ENCODE assay signal across 9 cellular contexts in genomic region chr10:59872892-59873463, GRCh38. TPM values are rescaled to one million over a fixed set of nuclear protein-coding genes. Genes with fewer than 3 reads are reported as not detected.
A peak's percentile ranks its signal among the peaks of the same experiment; 100 is the strongest.
DNase-seq lines count a peak whose midpoint lies in the region; ATAC-seq, FAIRE-seq and TF ChIP-seq lines count a peak whose summit lies in the region.
"Had no signal": no experiment of that assay in that cellular context is flagged by ENCODE, and none has a peak within 500 bp of the region (broad histone marks: within the 10 kb centered on the region; RNA-seq: fewer than 3 reads in every experiment).

No MANE protein-coding gene starts in this region.

- H3K4me1 Mint-ChIP-seq in activated naive CD4-positive, alpha-beta T cell treated with anti-CD3 and anti-CD28 coated beads, Interleukin-2, amount 10 ng/mL, durations not matched to agents 7 days and 5 days: peaks cover 26% of the 10 kb centered on the region
- H3K4me1 Mint-ChIP-seq in endodermal cell: peaks cover 24% of the 10 kb centered on the region

- TF ChIP-seq EP300 in K562 (IDR thresholded peaks at IDR 0.05; ENCODE audit: low read length): no peak; the same call in 1 of the 2 replicates

- BruUV-seq in K562 (replicated peaks; lab: Mats Ljungman, UMichigan): no TSS peak

- ATAC-seq in K562 (peak; percentile 51), left colon (peak; percentile 67)

- TF ChIP-seq RAD21 in K562 (CRISPR knock-in tag; conservative IDR thresholded peaks at IDR 0.05 in 1 of 2, IDR thresholded peaks at IDR 0.05 in 1 of 2): no peak

- H3K4me2 ChIP-seq in K562 (ENCODE audit: insufficient read depth, low read length): peak overlapping the region; percentile 45

- H3K9me3 Mint-ChIP-seq in activated naive CD4-positive, alpha-beta T cell treated with anti-CD3 and anti-CD28 coated beads, Interleukin-2, amount 10 ng/mL, durations not matched to agents 7 days and 5 days: no peaks in the 10 kb centered on the region
- H3K9me3 Mint-ChIP-seq in endodermal cell: no peaks in the 10 kb centered on the region

- CTCF ChIA-PET in activated naive CD4-positive, alpha-beta T cell treated with anti-CD3 and anti-CD28 coated beads, Interleukin-2, amount 10 ng/mL, durations not matched to agents 7 days and 5 days (lab: Charles Lee): interaction anchor here (0.8 to 4.8 kb wide), 3 partner anchors 8 to 34 kb away, joined by 3 to 37 read pairs (median 5); partner anchors contain the start of gene CCDC6
- CTCF ChIA-PET in K562 (lab: Yijun Ruan, JAX; ENCODE audit: low intra/inter-chr PET ratio): interaction anchor here (0.7 kb wide), 1 partner anchor 201 kb away, joined by 3 read pairs; no protein-coding TSS in a partner anchor

- H3K4me3 ChIP-seq in K562: no peak overlapping the region
- peak overlapping the region; percentile 11 to 16 for H3K4me3 ChIP-seq in uterus
- H3K4me3 ChIP-seq in endodermal cell (ENCODE audit: low read length): no peak overlapping the region
- H3K4me3 ChIP-seq: ovary had no signal

- peaks cover 15% of the 10 kb centered on the region for H4K20me1 ChIP-seq in K562 (replicated peaks; ENCODE audit: control insufficient read depth, insufficient read depth, low read length)

- H3K36me3 ChIP-seq in K562 (ENCODE audit: control insufficient read depth, insufficient read depth, low read length) (no peaks in the 10 kb centered on the region), uterus (no peaks in the 10 kb centered on the region), endodermal cell (ENCODE audit: control insufficient read depth, insufficient read depth, low read length) (no peaks in the 10 kb centered on the region)
- H3K36me3 ChIP-seq: ovary had no signal

- H3K9me3 ChIP-seq in K562 (replicated peaks; ENCODE audit: control insufficient read depth, insufficient read depth, low read depth, low read length): no peaks in the 10 kb centered on the region
- no peaks in the 10 kb centered on the region for H3K9me3 ChIP-seq in uterus
- no peaks in the 10 kb centered on the region for H3K9me3 ChIP-seq in endodermal cell (ENCODE audit: control insufficient read depth, low read length)
- H3K9me3 ChIP-seq: ovary had no signal

- no peak for DNase-seq in activated naive CD4-positive, alpha-beta T cell treated with anti-CD3 and anti-CD28 coated beads, Interleukin-2, amount 10 ng/mL, durations not matched to agents 7 days and 5 days
- DNase-seq in activated naive CD4-positive, alpha-beta T cell treated with anti-CD3 and anti-CD28 coated beads, Interleukin-2, amount 50 U/mL, for 16 hours: no peak
- DNase-seq in K562 (ENCODE audit: extremely low read depth in 1 of 4, low spot score in 3 of 4) (peak in 1 of 4 experiments; percentile 46), left colon (peak; percentile 45 to 78), uterus (peak; percentile 74 to 92), endodermal cell (no peak), GDM1 (lab: John Stamatoyannopoulos, UW) (no peak), COR-L47 (lab: John Stamatoyannopoulos, UW) (no peak)

- in situ Hi-C loops in K562 (cut with MboI): no loop called here

- H3K27me3 Mint-ChIP-seq in activated naive CD4-positive, alpha-beta T cell treated with anti-CD3 and anti-CD28 coated beads, Interleukin-2, amount 10 ng/mL, durations not matched to agents 7 days and 5 days: no peaks in the 10 kb centered on the region
- H3K27me3 Mint-ChIP-seq in endodermal cell (ENCODE audit: insufficient read depth): no peaks in the 10 kb centered on the region

- H3K36me3 Mint-ChIP-seq in activated naive CD4-positive, alpha-beta T cell treated with anti-CD3 and anti-CD28 coated beads, Interleukin-2, amount 10 ng/mL, durations not matched to agents 7 days and 5 days: peaks cover 3% of the 10 kb centered on the region
- H3K36me3 Mint-ChIP-seq in endodermal cell (ENCODE audit: low read depth): no peaks in the 10 kb centered on the region

- no peak for TF ChIP-seq CTCF in K562 (IDR thresholded peaks at IDR 0.05 in 2 of 3, conservative IDR thresholded peaks at IDR 0.05 in 1 of 3; ENCODE audit: insufficient read depth in 2 of 3, low read depth in 1 of 3, low read length in 3 of 3)
- TF ChIP-seq CTCF in uterus (IDR thresholded peaks at IDR 0.05): no peak
- no peak for TF ChIP-seq CTCF in endodermal cell (conservative IDR thresholded peaks at IDR 0.05)

- H3K4me3 Mint-ChIP-seq in activated naive CD4-positive, alpha-beta T cell treated with anti-CD3 and anti-CD28 coated beads, Interleukin-2, amount 10 ng/mL, durations not matched to agents 7 days and 5 days: no peak overlapping the region
- H3K4me3 Mint-ChIP-seq in endodermal cell: no peak overlapping the region

- H3K27ac Mint-ChIP-seq in activated naive CD4-positive, alpha-beta T cell treated with anti-CD3 and anti-CD28 coated beads, Interleukin-2, amount 10 ng/mL, durations not matched to agents 7 days and 5 days: peak overlapping the region; percentile 53
- H3K27ac Mint-ChIP-seq in endodermal cell: no peak overlapping the region

- H3K79me2 ChIP-seq in K562 (ENCODE audit: control insufficient read depth, insufficient read depth, low read length): peaks cover 98% of the 10 kb centered on the region

- peak overlapping the region; percentile 51; the same call in 2 of the 3 replicates for H3K27ac ChIP-seq in K562 (ENCODE audit: extremely low read depth, low read depth, low read length)
- peak overlapping the region; percentile 79 to 90 for H3K27ac ChIP-seq in uterus
- no peak overlapping the region for H3K27ac ChIP-seq in endodermal cell (ENCODE audit: low read depth, low read length)

- intact Hi-C loops in K562 (cut with micrococcal nuclease) (no loop called here), left colon (cut with DNase I, micrococcal nuclease) (no loop called here), uterus (cut with DNase I; ENCODE audit: low total_unique reads) (no loop called here)

- 20% methylated on average over 7 of the region's 7 CpGs for WGBS in K562 (ENCODE audit: insufficient coverage, low coverage, missing lambda C conversion rate)
- WGBS in endodermal cell (ENCODE audit: insufficient coverage in 1 of 2, insufficient read length in 1 of 2), 2 experiments: 92 to 95% methylated on average over 4 to 7 of the region's 7 CpGs

- H3K27me3 ChIP-seq in K562 (ENCODE audit: control insufficient read depth in 2 of 2, insufficient read depth in 2 of 2, low read length in 2 of 2): no peaks in the 10 kb centered on the region
- no peaks in the 10 kb centered on the region for H3K27me3 ChIP-seq in uterus
- no peaks in the 10 kb centered on the region for H3K27me3 ChIP-seq in endodermal cell (ENCODE audit: control insufficient read depth, insufficient read depth, low read length, poor library complexity, severe bottlenecking)
- H3K27me3 ChIP-seq: ovary had no signal

- peaks cover 0 to 41% of the 10 kb centered on the region in 2 experiments; a peak in 4 of 5 replicates for H3K4me1 ChIP-seq in K562 (replicated peaks in 1 of 2; ENCODE audit: control insufficient read depth in 2 of 2, insufficient read depth in 2 of 2, low read length in 2 of 2)
- no peaks in the 10 kb centered on the region for H3K4me1 ChIP-seq in uterus
- H3K4me1 ChIP-seq in endodermal cell (ENCODE audit: control insufficient read depth, insufficient read depth, low read length): peaks cover 5% of the 10 kb centered on the region

- peak overlapping the region; percentile 30 for H2AFZ ChIP-seq in K562 (ENCODE audit: low read depth, low read length)

- H3K9me1 ChIP-seq in K562 (ENCODE audit: control insufficient read depth, insufficient read depth, low read length): no peaks in the 10 kb centered on the region

- TF ChIP-seq POLR2A in K562 (conservative IDR thresholded peaks at IDR 0.05) (no peak), uterus (IDR thresholded peaks at IDR 0.05) (peak in 1 of 2 donors; percentile 18)

- POLR2A ChIA-PET in K562 (lab: Yijun Ruan, JAX): interaction anchor here (0.5 to 3.2 kb wide), 8 partner anchors 8 to 159 kb away, joined by 3 to 18 read pairs (median 3); no protein-coding TSS in a partner anchor

- H3K9ac ChIP-seq in K562 (ENCODE audit: insufficient read depth in 1 of 2, low read depth in 2 of 2, low read length in 2 of 2) (peak overlapping the region in 1 of 2 experiments; percentile 30; a peak in 2 of 4 replicates), endodermal cell (ENCODE audit: extremely low read depth, low read length, poor library complexity, severe bottlenecking) (no peak overlapping the region)

- peak; percentile 54 for FAIRE-seq in K562 (lab: Jason Lieb, UNC)

TF ChIP-seq in K562, 482 proteins besides CTCF, POLR2A, EP300 and RAD21 (continues in another document):
- TF ChIP-seq BACH1 (tag; IDR thresholded peaks at IDR 0.05) (peak; percentile 69; the same call in 1 of the 2 replicates), POLR2H (tag; IDR thresholded peaks at IDR 0.05; ENCODE audit: low read depth) (0 out of 2 replicates have a peak, but pooled peaks have one; percentile 17), KLF13 (tag; IDR thresholded peaks at IDR 0.05; ENCODE audit: borderline replicate concordance, low read depth) (0 out of 2 replicates have a peak, but pooled peaks have one; percentile 28), GTF2F1 (IDR thresholded peaks at IDR 0.05; ENCODE audit: low read depth, low read length) (no peak), TEAD4 (IDR thresholded peaks at IDR 0.05; ENCODE audit: low read length) (no peak), TEAD4 (CRISPR knock-in tag; IDR thresholded peaks at IDR 0.05; ENCODE audit: borderline replicate concordance) (no peak), ZNF766 (CRISPR knock-in tag; conservative IDR thresholded peaks at IDR 0.05) (peak; percentile 55)

RNA-seq across cellular contexts. Expression of gene CCDC6, which starts 33.4 kb away (rescaled TPM):
- total RNA-seq in K562 (2011; cell fraction: chromatin; rRNA removed; ENCODE audit: low replicate concordance): 10.1 and 39.9 TPM in 2 replicates
- 6.3 and 11.8 TPM in 2 replicates for total RNA-seq in K562 (2011; cell fraction: nucleolus; rRNA removed)
- 20.5 and 31.5 TPM in 2 replicates for total RNA-seq in K562 (2011; cell fraction: nucleoplasm; rRNA removed)
- total RNA-seq in K562 (2014; rRNA removed): 13.4 and 15.9 TPM in 2 replicates
- 22.6 and 24.1 TPM in 2 replicates for total RNA-seq in K562 (2014; rRNA removed; fragmentation: Illumina TruSeq; extraction: Trizol)
- 20.6 and 20.9 TPM in 2 replicates for total RNA-seq in K562 (2015; rRNA removed; fragmentation: Illumina TruSeq; extraction: Trizol)
- total RNA-seq in K562 (2021): 41.0 and 42.4 TPM in 2 replicates
- polyA plus RNA-seq in K562 (2011; rRNA removed): 21.9 and 23.4 TPM in 2 replicates
- 17.6 and 19.3 TPM in 2 replicates for polyA plus RNA-seq in K562 (2011; cell fraction: cytosol; rRNA removed)
- 11.8 and 16.6 TPM in 2 replicates for polyA plus RNA-seq in K562 (2011; cell fraction: nucleus; rRNA removed)
- 14.5 and 19.0 TPM in 2 replicates for polyA plus RNA-seq in K562 (2012)
- 22.7 and 27.8 TPM in 2 replicates for polyA plus RNA-seq in K562 (2014; fragmentation: Illumina TruSeq; extraction: Trizol)
- 10 to 100 TPM; 10.4 to 12.7 TPM for polyA plus RNA-seq in K562 (2014; fragmentation: Nextera tagmentation; extraction: Ambion mirVana)
- 16.0 and 18.4 TPM in 2 replicates for polyA plus RNA-seq in K562 (2014; rRNA removed)
- 54.4 and 56.6 TPM in 2 replicates for polyA minus RNA-seq in K562 (2011; rRNA and poly(A)+ RNA removed)
- polyA minus RNA-seq in K562 (2011; cell fraction: cytosol; rRNA and poly(A)+ RNA removed): 24.9 and 32.8 TPM in 2 replicates
- 14.0 and 25.5 TPM in 2 replicates for polyA minus RNA-seq in K562 (2011; cell fraction: nucleus; rRNA and poly(A)+ RNA removed)
- total RNA-seq in left colon: 10 to 100 TPM; 54.9 to 60.7 TPM
- 10 to 100 TPM; 53.2 to 72.4 (median 66.4) TPM for total RNA-seq in uterus
- 10 to 100 TPM; 29.3 to 30.4 TPM for total RNA-seq in endodermal cell
- 28.3 TPM for polyA plus RNA-seq in endodermal cell (2013, experiment 1 of 2)
- polyA plus RNA-seq in endodermal cell (2013, experiment 2 of 2): 27.9 TPM

Comparison
In these comparisons a context has a peak if more than half of its experiments do, and no peak if none do; other contexts are left out.
1. DNase-seq: peak in left colon (2 of 2) and uterus (2 of 2); none in activated naive CD4-positive, alpha-beta T cell treated with anti-CD3 and anti-CD28 coated beads, Interleukin-2, amount 10 ng/mL, durations not matched to agents 7 days and 5 days (single experiment), activated naive CD4-positive, alpha-beta T cell treated with anti-CD3 and anti-CD28 coated beads, Interleukin-2, amount 50 U/mL, for 16 hours (single experiment), endodermal cell (single experiment), GDM1 (single experiment) and COR-L47 (single experiment).
2. H3K4me3 ChIP-seq: peak in uterus (2 of 2); none in K562 (single experiment) and endodermal cell (single experiment).